8 cellular contexts compared by ENCODE assay signal in the genomic region with DNA sequence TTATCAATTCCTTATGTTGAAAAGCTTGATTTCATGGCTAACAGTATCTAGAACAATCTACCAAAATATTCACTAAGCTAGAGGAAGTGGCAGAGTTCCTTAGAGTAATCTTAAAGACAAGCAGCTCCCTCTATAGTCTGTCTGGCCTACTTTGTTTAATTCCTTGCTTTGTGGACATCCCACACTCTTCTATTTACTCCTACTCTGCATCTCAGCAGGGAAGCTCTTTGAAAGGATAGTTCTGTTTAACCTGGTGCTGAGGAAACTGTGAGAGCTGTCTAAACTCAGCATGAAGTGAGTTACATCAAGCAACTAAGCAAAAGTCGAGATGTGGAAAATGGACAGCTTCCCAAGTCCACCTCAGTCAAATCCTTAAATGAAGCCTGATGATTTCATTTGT. TPM values are rescaled to one million over a fixed set of nuclear protein-coding genes. Genes with fewer than 3 reads are reported as not detected.
A peak's percentile ranks its signal among the peaks of the same experiment; 100 is the strongest.
DNase-seq lines count a peak whose midpoint lies in the region; ATAC-seq and TF ChIP-seq lines count a peak whose summit lies in the region.

No MANE protein-coding gene starts in this region.

- WGBS in mesendoderm (ENCODE audit: extremely low coverage, insufficient coverage, low lambda C conversion rate): no CpG with 5 or more reads among the region's 1 CpG

- no peak overlapping the region for H3K4ac ChIP-seq in mesendoderm (ENCODE audit: low read depth, low read length)

- no peak overlapping the region for H4K8ac ChIP-seq in mesendoderm (ENCODE audit: low read depth, low read length)

- no peak overlapping the region for H3K18ac ChIP-seq in mesendoderm (ENCODE audit: low read length)

- H3K79me1 ChIP-seq in mesendoderm (ENCODE audit: low read length): peaks cover 4% of the 10 kb centered on the region

- no peak overlapping the region for H3K4me2 ChIP-seq in mesendoderm (ENCODE audit: low read length)

- H3K56ac ChIP-seq in mesendoderm (ENCODE audit: low read length): no peak overlapping the region

- H3K36me3 ChIP-seq in mesendoderm (ENCODE audit: control insufficient read depth, insufficient read depth, low read length): no peaks in the 10 kb centered on the region

- H3K4me3 ChIP-seq in cardiac fibroblast (replicated peaks in 1 of 2; ENCODE audit: low read depth in 2 of 2, low read length in 2 of 2): no peak overlapping the region
- H3K4me3 ChIP-seq in mesendoderm (ENCODE audit: low read length): no peak overlapping the region

- TF ChIP-seq CTCF in cardiac fibroblast (IDR thresholded peaks at IDR 0.05; ENCODE audit: low read depth, low read length): peak; percentile 40

- peak; percentile 70 for DNase-seq in DMS79 treated with DMSO at 0.1 percent for 48 hours (lab: John Stamatoyannopoulos, UW)
- DNase-seq in NCI-H446 treated with DMSO at 0.1 percent for 48 hours (lab: John Stamatoyannopoulos, UW): peak; percentile 38
- peak; percentile 72 to 79 for DNase-seq in cardiac fibroblast (ENCODE audit: low read depth in 2 of 2)
- peak; percentile 97 for DNase-seq in mesendoderm
- no peak for DNase-seq in cerebellar nuclear complex (lab: John Stamatoyannopoulos, UW)
- DNase-seq in SW480 (ENCODE audit: low spot score): no peak

- H3K79me2 ChIP-seq in mesendoderm (ENCODE audit: control insufficient read depth, insufficient read depth, low read length): peaks cover 3% of the 10 kb centered on the region

- no peak overlapping the region for H2AK5ac ChIP-seq in mesendoderm (ENCODE audit: low read length)

- no peak overlapping the region for H4K5ac ChIP-seq in mesendoderm (ENCODE audit: low read length)

- peaks cover 12% of the 10 kb centered on the region for H3K4me1 ChIP-seq in mesendoderm (ENCODE audit: control insufficient read depth, low read depth, low read length)

- H3K23ac ChIP-seq in mesendoderm (ENCODE audit: low read length): no peak overlapping the region

- H3K27me3 ChIP-seq in mesendoderm (ENCODE audit: insufficient read depth, low read length, poor library complexity): peaks cover 2% of the 10 kb centered on the region

- no peak overlapping the region for H3K27ac ChIP-seq in mesendoderm (ENCODE audit: low read depth, low read length)

- ATAC-seq in GM21786 (IDR thresholded peaks at IDR 0.05; ENCODE audit: unreplicated experiment) (peak; percentile 34), HG03457 (IDR thresholded peaks at IDR 0.05; ENCODE audit: unreplicated experiment) (no peak)

- H2BK120ac ChIP-seq in mesendoderm (ENCODE audit: low read depth, low read length): no peak overlapping the region

- H3K9ac ChIP-seq in mesendoderm (ENCODE audit: low read length): no peak overlapping the region

- H2BK15ac ChIP-seq in mesendoderm (replicated peaks; ENCODE audit: low read depth): no peak overlapping the region

- no peak overlapping the region for H2BK5ac ChIP-seq in mesendoderm (ENCODE audit: low read length)

RNA-seq across cellular contexts. Expression of gene REV3L, which starts 4.3 kb away (rescaled TPM):
- polyA plus RNA-seq in mesendoderm (2013, experiment 1 of 2): 3.5 TPM
- polyA plus RNA-seq in mesendoderm (2013, experiment 2 of 2): 2.2 TPM

Comparison
In these comparisons a context has a peak if more than half of its experiments do, and no peak if none do; other contexts are left out.
1. DNase-seq: peak in DMS79 treated with DMSO at 0.1 percent for 48 hours (single experiment), NCI-H446 treated with DMSO at 0.1 percent for 48 hours (single experiment), cardiac fibroblast (2 of 2) and mesendoderm (single experiment); none in cerebellar nuclear complex (0 of 2) and SW480 (single experiment).